1 cellular context compared by ENCODE assay signal in the genomic region with DNA sequence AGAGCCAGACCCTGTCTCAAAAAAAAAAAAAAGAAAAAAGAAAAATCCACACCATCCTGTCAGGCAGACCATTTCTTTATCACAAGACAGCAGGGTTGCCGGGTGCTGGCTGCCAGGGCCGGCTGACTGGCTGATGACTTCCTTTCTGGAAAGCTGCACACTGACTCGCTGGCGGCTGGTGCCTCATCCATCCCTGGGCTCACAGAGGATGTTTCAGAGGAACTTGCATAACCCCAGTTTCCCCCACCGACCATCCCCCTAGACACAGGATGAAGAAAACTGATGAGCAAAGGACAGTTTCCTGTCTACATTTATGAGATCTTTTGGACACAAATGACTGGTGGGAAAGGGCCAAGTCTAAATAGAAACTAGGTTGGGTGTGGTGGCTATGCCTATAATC.
TF ChIP-seq lines count a peak whose summit lies in the region.

No MANE protein-coding gene starts in this region.

TF ChIP-seq in IMR-90, 13 proteins besides CTCF, POLR2A, EP300 and RAD21 (continued from another document):
- TF ChIP-seq MAFK (IDR thresholded peaks at IDR 0.05; ENCODE audit: low read depth, low read length) (no peak), CHD1 (IDR thresholded peaks at IDR 0.05; ENCODE audit: low read depth, low read length) (no peak)
- TF ChIP-seq, protein P1, sequence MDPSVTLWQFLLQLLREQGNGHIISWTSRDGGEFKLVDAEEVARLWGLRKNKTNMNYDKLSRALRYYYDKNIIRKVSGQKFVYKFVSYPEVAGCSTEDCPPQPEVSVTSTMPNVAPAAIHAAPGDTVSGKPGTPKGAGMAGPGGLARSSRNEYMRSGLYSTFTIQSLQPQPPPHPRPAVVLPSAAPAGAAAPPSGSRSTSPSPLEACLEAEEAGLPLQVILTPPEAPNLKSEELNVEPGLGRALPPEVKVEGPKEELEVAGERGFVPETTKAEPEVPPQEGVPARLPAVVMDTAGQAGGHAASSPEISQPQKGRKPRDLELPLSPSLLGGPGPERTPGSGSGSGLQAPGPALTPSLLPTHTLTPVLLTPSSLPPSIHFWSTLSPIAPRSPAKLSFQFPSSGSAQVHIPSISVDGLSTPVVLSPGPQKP (IDR thresholded peaks at IDR 0.05; ENCODE audit: borderline replicate concordance, low read depth, low read length) = no peak
